9 cellular contexts compared by ENCODE assay signal in genomic region chr1:1419812-1420653, GRCh38. TPM values are rescaled to one million over a fixed set of nuclear protein-coding genes. Genes with fewer than 3 reads are reported as not detected.
DNase-seq lines count a peak whose midpoint lies in the region; ATAC-seq, FAIRE-seq and TF ChIP-seq lines count a peak whose summit lies in the region.
"Had no signal": no experiment of that assay in that cellular context is flagged by ENCODE, and none has a peak within 500 bp of the region (broad histone marks: within the 10 kb centered on the region; RNA-seq: fewer than 3 reads in every experiment).

No MANE protein-coding gene starts in this region.

- H2AK5ac ChIP-seq in neuronal stem cell (ENCODE audit: low read depth, low read length), result peak overlapping the region; percentile 97

- H4K8ac ChIP-seq in neuronal stem cell (ENCODE audit: low read depth, low read length), result peak overlapping the region; percentile 43

- peak overlapping the region; percentile 54 for H3K4me2 ChIP-seq in BLaER1
- H3K4me2 ChIP-seq in neuronal stem cell (ENCODE audit: insufficient read depth, low read length, poor library complexity, severe bottlenecking), result peak overlapping the region; percentile 54

- no peaks in the 10 kb centered on the region for H3K36me3 Mint-ChIP-seq in osteocyte (ENCODE audit: unreplicated experiment)

- no peak for TF ChIP-seq POLR2A in Peyer's patch (IDR thresholded peaks at IDR 0.05)

- H3K4me3 Mint-ChIP-seq in osteocyte (ENCODE audit: unreplicated experiment), result no peak overlapping the region

- no peak overlapping the region for H3K27ac Mint-ChIP-seq in osteocyte (ENCODE audit: unreplicated experiment)

- no peak for DNase-seq in Peyer's patch
- peak; percentile 73 for DNase-seq in frontal cortex (ENCODE audit: low spot score in 2 of 2)
- no peak for DNase-seq in neuronal stem cell (ENCODE audit: low spot score)
- no peak for DNase-seq in osteocyte (ENCODE audit: extremely low spot score, unreplicated experiment)
- DNase-seq in NCI-H146 treated with DMSO at 0.1 percent for 48 hours (lab: John Stamatoyannopoulos, UW; ENCODE audit: unreplicated experiment), result no peak
- no peak for DNase-seq in foreskin melanocyte

- WGBS in neuronal stem cell (ENCODE audit: extremely low coverage in 2 of 2, insufficient read length in 2 of 2, insufficient replicate concordance in 1 of 2), 2 donors, result no CpG with 5 or more reads among the region's 112 CpGs

- H3K27ac ChIP-seq in BLaER1 (no peak overlapping the region), Peyer's patch (peak overlapping the region; percentile 27 to 69 (median 57)), neuronal stem cell (replicated peaks; ENCODE audit: low read length) (no peak overlapping the region)

- FAIRE-seq in frontal cortex (lab: Jason Lieb, UNC), result no peak

- H4K91ac ChIP-seq in neuronal stem cell (ENCODE audit: low read depth, low read length, poor library complexity), result peak overlapping the region; percentile 53

- no peaks in the 10 kb centered on the region for H3K9me3 Mint-ChIP-seq in osteocyte (ENCODE audit: unreplicated experiment)

- peak overlapping the region; percentile 90 for H2BK5ac ChIP-seq in neuronal stem cell (ENCODE audit: low read length)

- peak overlapping the region; percentile 4 for H3K23ac ChIP-seq in neuronal stem cell (ENCODE audit: low read depth, low read length, poor library complexity)

- peak overlapping the region; percentile 94 for H3K18ac ChIP-seq in neuronal stem cell (ENCODE audit: low read length)

- H3K4me1 Mint-ChIP-seq in osteocyte (ENCODE audit: unreplicated experiment), result no peaks in the 10 kb centered on the region

- no peaks in the 10 kb centered on the region for H3K36me3 ChIP-seq in BLaER1
- H3K36me3 ChIP-seq in Peyer's patch, result no peaks in the 10 kb centered on the region
- H3K36me3 ChIP-seq in neuronal stem cell (replicated peaks in 1 of 2; ENCODE audit: control insufficient read depth in 2 of 2, insufficient read depth in 2 of 2, low read length in 2 of 2), result no peaks in the 10 kb centered on the region

- H3K4me1 ChIP-seq in BLaER1 (peaks cover 65% of the 10 kb centered on the region), Peyer's patch (peaks cover 0 to 16% (median 4%) of the 10 kb centered on the region in 4 donors), neuronal stem cell (ENCODE audit: control insufficient read depth in 2 of 2, insufficient read depth in 1 of 2, low read depth in 1 of 2, low read length in 2 of 2) (peaks cover 10 to 38% of the 10 kb centered on the region in 2 donors)

- H2BK15ac ChIP-seq in neuronal stem cell (ENCODE audit: low read length), result peak overlapping the region; percentile 90

- H3K14ac ChIP-seq in neuronal stem cell (ENCODE audit: low read length), result peak overlapping the region; percentile 71

- H2AFZ ChIP-seq in neuronal stem cell (ENCODE audit: low read length), result no peak overlapping the region

- H3K9me3 ChIP-seq in BLaER1 (no peaks in the 10 kb centered on the region), Peyer's patch (no peaks in the 10 kb centered on the region), neuronal stem cell (replicated peaks in 1 of 2; ENCODE audit: control insufficient read depth in 2 of 2, insufficient read depth in 1 of 2, low read depth in 1 of 2, low read length in 2 of 2) (no peaks in the 10 kb centered on the region)

- H2BK120ac ChIP-seq in neuronal stem cell (ENCODE audit: low read depth, low read length), result peak overlapping the region; percentile 38

- no peaks in the 10 kb centered on the region for H4K20me1 ChIP-seq in BLaER1

- peak overlapping the region; percentile 26 for H3K4ac ChIP-seq in neuronal stem cell (ENCODE audit: low read length)

- no peak overlapping the region for H3K9ac ChIP-seq in BLaER1
- H3K9ac ChIP-seq in neuronal stem cell (ENCODE audit: low read depth, low read length, poor library complexity), result peak overlapping the region; percentile 86

- H2BK12ac ChIP-seq in neuronal stem cell (ENCODE audit: low read length), result peak overlapping the region; percentile 90

- no peak overlapping the region for H3K4me3 ChIP-seq in BLaER1
- peak overlapping the region in 3 of 4 donors; percentile 31 to 43 (median 39) for H3K4me3 ChIP-seq in Peyer's patch
- peak overlapping the region in 1 of 2 donors; percentile 55 for H3K4me3 ChIP-seq in neuronal stem cell (ENCODE audit: low read length in 2 of 2)

- no peaks in the 10 kb centered on the region for H3K27me3 Mint-ChIP-seq in osteocyte (ENCODE audit: unreplicated experiment)

- peaks cover 2% of the 10 kb centered on the region for H3K79me1 ChIP-seq in neuronal stem cell (ENCODE audit: low read depth, low read length)

- H3K27me3 ChIP-seq in BLaER1 (no peaks in the 10 kb centered on the region), Peyer's patch (no peaks in the 10 kb centered on the region), neuronal stem cell (ENCODE audit: control insufficient read depth in 3 of 3, insufficient read depth in 3 of 3, low read depth in 1 of 3, low read length in 3 of 3) (peaks cover 0 to 3% (median 0%) of the 10 kb centered on the region in 3 experiments)

- no peak for ATAC-seq in HG03175 (IDR thresholded peaks at IDR 0.05; ENCODE audit: unreplicated experiment)

- TF ChIP-seq CTCF in Peyer's patch (IDR thresholded peaks at IDR 0.05) (no peak), osteocyte (IDR thresholded peaks at IDR 0.05) (no peak)

RNA-seq across cellular contexts. Expression of gene ANKRD65, which starts 1.0 kb away (rescaled TPM):
- total RNA-seq in Peyer's patch, result 10 to 100 TPM in 1 of 4 donors, 1 to 10 TPM in 2, under 1 TPM in 1; 0.54 to 11.6 (median 2.0) TPM
- total RNA-seq in frontal cortex, result 1.2 TPM
- 2.0 TPM for polyA plus RNA-seq in neuronal stem cell (2013, experiment 1 of 2)
- 2.0 TPM for polyA plus RNA-seq in neuronal stem cell (2013, experiment 2 of 2)
- 0.21 and 0.24 TPM in 2 replicates for total RNA-seq in osteocyte

RNA-seq across cellular contexts. Expression of gene MRPL20, which starts 12.9 kb away (rescaled TPM):
- total RNA-seq in Peyer's patch (10 to 100 TPM; 58.2 to 94.1 (median 78.2) TPM), frontal cortex (54.6 TPM), osteocyte (82.1 and 86.9 TPM in 2 replicates)
- 132 TPM for polyA plus RNA-seq in neuronal stem cell (2013, experiment 1 of 2)
- 135 TPM for polyA plus RNA-seq in neuronal stem cell (2013, experiment 2 of 2)

RNA-seq across cellular contexts. Expression of gene VWA1, which starts 15.5 kb away (rescaled TPM):
- total RNA-seq in Peyer's patch, result 10 to 100 TPM in 1 of 4 donors, 1 to 10 TPM in 3; 3.2 to 14.0 (median 6.7) TPM
- 2.9 TPM for total RNA-seq in frontal cortex
- 5.0 TPM for polyA plus RNA-seq in neuronal stem cell (2013, experiment 1 of 2)
- 4.8 TPM for polyA plus RNA-seq in neuronal stem cell (2013, experiment 2 of 2)
- total RNA-seq in osteocyte, result 15.6 and 17.5 TPM in 2 replicates

RNA-seq across cellular contexts. Expression of gene CCNL2, which starts 20.9 kb away (rescaled TPM):
- total RNA-seq in Peyer's patch (1,000 to 10,000 TPM in 1 of 4 donors, 100 to 1,000 TPM in 3; 216 to 1,008 (median 423) TPM), frontal cortex (84.0 TPM), osteocyte (262 and 272 TPM in 2 replicates)
- polyA plus RNA-seq in neuronal stem cell (2013, experiment 1 of 2), result 91.8 TPM
- polyA plus RNA-seq in neuronal stem cell (2013, experiment 2 of 2), result 90.5 TPM

RNA-seq across cellular contexts. Expression of gene ATAD3C, which starts 29.5 kb away (rescaled TPM):
- total RNA-seq in Peyer's patch (under 1 TPM in 1 of 4 donors, not detected in 3; 0.27 TPM), frontal cortex (not detected), osteocyte (0.27 and 0.44 TPM in 2 replicates)
- polyA plus RNA-seq in neuronal stem cell (2013, experiment 1 of 2), result 0.45 TPM
- polyA plus RNA-seq in neuronal stem cell (2013, experiment 2 of 2), result 0.42 TPM
- total RNA-seq: M059J had no signal

Comparison
In these comparisons a context has a peak if more than half of its experiments do, and no peak if none do; other contexts are left out.
1. H3K27ac ChIP-seq: peak in Peyer's patch (4 of 4); none in BLaER1 (single experiment) and neuronal stem cell (single experiment).
2. DNase-seq: peak in frontal cortex (2 of 2); none in Peyer's patch (0 of 3), neuronal stem cell (single experiment), osteocyte (single experiment), NCI-H146 treated with DMSO at 0.1 percent for 48 hours (single experiment) and foreskin melanocyte (single experiment).